24 cellular contexts compared by ENCODE assay signal in the genomic region with DNA sequence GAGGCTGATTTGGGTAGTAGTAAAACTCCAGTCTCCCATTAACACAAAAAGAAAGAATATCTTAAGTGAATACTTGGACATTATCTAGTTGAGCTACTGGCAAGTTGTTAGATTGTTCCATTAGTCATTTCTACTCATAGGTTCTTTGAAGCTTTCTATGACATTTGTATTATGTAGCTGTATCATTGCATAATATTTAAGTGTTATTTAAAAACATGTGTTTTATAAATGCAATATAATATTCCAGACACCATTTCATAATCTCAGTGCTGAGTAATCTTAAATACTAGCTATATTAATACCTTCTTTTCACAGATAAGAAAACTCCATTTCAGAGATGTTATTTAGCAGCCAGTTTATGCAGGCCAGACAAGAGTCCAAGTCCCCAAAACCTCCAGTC.
DNase-seq lines count a peak whose midpoint lies in the region; TF ChIP-seq lines count a peak whose summit lies in the region.
"Had no signal": no experiment of that assay in that cellular context is flagged by ENCODE, and none has a peak within 500 bp of the region (broad histone marks: within the 10 kb centered on the region; RNA-seq: fewer than 3 reads in every experiment).

No MANE protein-coding gene starts in this region.

- H3K9me3 Mint-ChIP-seq in progenitor cell of endocrine pancreas (ENCODE audit: low read depth), result no peaks in the 10 kb centered on the region
- no peaks in the 10 kb centered on the region for H3K9me3 Mint-ChIP-seq in glutamatergic neuron (ENCODE audit: unreplicated experiment)

- H3K27ac Mint-ChIP-seq in progenitor cell of endocrine pancreas (no peak overlapping the region), glutamatergic neuron (ENCODE audit: unreplicated experiment) (no peak overlapping the region)
- H3K27ac Mint-ChIP-seq: B cell; CD8-positive, alpha-beta T cell had no signal

- no peak for TF ChIP-seq CTCF in epithelial cell of esophagus (IDR thresholded peaks at IDR 0.05; ENCODE audit: insufficient read depth, low read depth, low read length, missing control alignments)
- no peak for TF ChIP-seq CTCF in fibroblast of villous mesenchyme (IDR thresholded peaks at IDR 0.05; ENCODE audit: insufficient read depth, low read depth, low read length)
- no peak for TF ChIP-seq CTCF in progenitor cell of endocrine pancreas (IDR thresholded peaks at IDR 0.05; ENCODE audit: unreplicated experiment)
- no peak for TF ChIP-seq CTCF in glutamatergic neuron (IDR thresholded peaks at IDR 0.05; ENCODE audit: partially characterized antibody, unreplicated experiment)

- H3K36me3 Mint-ChIP-seq in progenitor cell of endocrine pancreas (ENCODE audit: insufficient read depth) (no peaks in the 10 kb centered on the region), glutamatergic neuron (ENCODE audit: unreplicated experiment) (no peaks in the 10 kb centered on the region)
- H3K36me3 Mint-ChIP-seq: CD8-positive, alpha-beta T cell had no signal

- H3K4me3 ChIP-seq in epithelial cell of esophagus (ENCODE audit: low read length) (no peak overlapping the region), fibroblast of villous mesenchyme (ENCODE audit: low read depth, low read length) (no peak overlapping the region)
- H3K4me3 ChIP-seq: PC-9, SJCRH30 had no signal

- DNase-seq in LHCN-M2 (ENCODE audit: low read depth) (peak; percentile 25), epithelial cell of esophagus (ENCODE audit: low read depth) (peak; percentile 51), fibroblast of villous mesenchyme (ENCODE audit: low read depth) (peak; percentile 24), GM19238 (ENCODE audit: insufficient read length, low spot score) (no peak), progenitor cell of endocrine pancreas (ENCODE audit: low spot score, unreplicated experiment) (no peak), COLO668 (lab: John Stamatoyannopoulos, UW; ENCODE audit: unreplicated experiment) (no peak), glutamatergic neuron (no peak)
- DNase-seq: CD8-positive, alpha-beta T cell; DMS 273 treated with DMSO at 0.1 percent for 48 hours; DMS79; EL; GDM1; Karpas-422; NCI-H1092 treated with DMSO at 0.1 percent for 48 hours; NCI-H1436 treated with DMSO at 0.1 percent for 48 hours; NCI-H187 treated with DMSO at 0.1 percent for 48 hours; NCI-H2171 treated with DMSO at 0.1 percent for 48 hours; NCI-H345; NCI-H524; NCI-H774; NK-92 treated with Interleukin-12 subunit alpha and Interleukin-12 subunit beta, amount 100 ng/mL, for 24 hours; PC-9; SJCRH30 had no signal

- H3K4me1 Mint-ChIP-seq in progenitor cell of endocrine pancreas (ENCODE audit: low read depth), result no peaks in the 10 kb centered on the region
- peaks cover 4% of the 10 kb centered on the region for H3K4me1 Mint-ChIP-seq in glutamatergic neuron (ENCODE audit: low read depth, unreplicated experiment)
- H3K4me1 Mint-ChIP-seq: B cell had no signal

- H3K27me3 Mint-ChIP-seq in progenitor cell of endocrine pancreas (no peaks in the 10 kb centered on the region), glutamatergic neuron (ENCODE audit: unreplicated experiment) (no peaks in the 10 kb centered on the region)
- H3K27me3 Mint-ChIP-seq: B cell had no signal

- H3K4me3 Mint-ChIP-seq in progenitor cell of endocrine pancreas (ENCODE audit: low read depth) (no peak overlapping the region), glutamatergic neuron (ENCODE audit: unreplicated experiment) (no peak overlapping the region)
- H3K4me3 Mint-ChIP-seq: B cell; CD8-positive, alpha-beta T cell had no signal

Comparison
In these comparisons a context has a peak if more than half of its experiments do, and no peak if none do; other contexts are left out.
1. DNase-seq: peak in LHCN-M2 (single experiment), epithelial cell of esophagus (single experiment) and fibroblast of villous mesenchyme (single experiment); none in GM19238 (single experiment), progenitor cell of endocrine pancreas (single experiment), COLO668 (single experiment) and glutamatergic neuron (single experiment).